13 cellular contexts compared by ENCODE assay signal in genomic region chr11:27212248-27212780, GRCh38.
DNase-seq lines count a peak whose midpoint lies in the region; ATAC-seq, FAIRE-seq and TF ChIP-seq lines count a peak whose summit lies in the region.
"Had no signal": no experiment of that assay in that cellular context is flagged by ENCODE, and none has a peak within 500 bp of the region (broad histone marks: within the 10 kb centered on the region; RNA-seq: fewer than 3 reads in every experiment).

No MANE protein-coding gene starts in this region.

- peaks cover 5% of the 10 kb centered on the region for H3K9me3 Mint-ChIP-seq in neural crest cell
- H3K9me3 Mint-ChIP-seq in activated naive CD4-positive, alpha-beta T cell treated with anti-CD3 and anti-CD28 coated beads for 36 hours, result no peaks in the 10 kb centered on the region

- CTCF ChIA-PET in activated naive CD4-positive, alpha-beta T cell treated with anti-CD3 and anti-CD28 coated beads for 36 hours (lab: Charles Lee), result interaction anchor here (0.8 to 1.1 kb wide), 2 partner anchors 70 to 305 kb away, joined by 4 read pairs; no protein-coding TSS in a partner anchor

- ATAC-seq in GM19324 (IDR thresholded peaks at IDR 0.05; ENCODE audit: low FRiP score, unreplicated experiment) (peak; percentile 47), HG02678 (IDR thresholded peaks at IDR 0.05; ENCODE audit: unreplicated experiment) (peak; percentile 51), HG03558 (IDR thresholded peaks at IDR 0.05; ENCODE audit: extremely low read depth, unreplicated experiment) (peak; percentile 24)
- ATAC-seq: stimulated activated naive CD8-positive, alpha-beta T cell treated with anti-CD3 and anti-CD28 coated beads, Interleukin-15, amount 100 ng/mL, for 72 hours had no signal

- peaks cover 23% of the 10 kb centered on the region for H3K36me3 Mint-ChIP-seq in neural crest cell (ENCODE audit: low read depth)
- H3K36me3 Mint-ChIP-seq in activated naive CD4-positive, alpha-beta T cell treated with anti-CD3 and anti-CD28 coated beads for 36 hours (ENCODE audit: low read depth), result no peaks in the 10 kb centered on the region
- H3K36me3 Mint-ChIP-seq: brain had no signal

- H3K27me3 Mint-ChIP-seq in neural crest cell (ENCODE audit: low read depth), result no peaks in the 10 kb centered on the region
- peaks cover 18% of the 10 kb centered on the region for H3K27me3 Mint-ChIP-seq in activated naive CD4-positive, alpha-beta T cell treated with anti-CD3 and anti-CD28 coated beads for 36 hours (ENCODE audit: low read depth)
- H3K27me3 Mint-ChIP-seq: brain had no signal

- no peak for FAIRE-seq in D721Med (lab: Jason Lieb, UNC)

- TF ChIP-seq CTCF in neural crest cell (conservative IDR thresholded peaks at IDR 0.05), result no peak
- no peak for TF ChIP-seq CTCF in D721Med (IDR thresholded peaks at IDR 0.05; ENCODE audit: insufficient read depth, missing control alignments)

- peaks cover 19% of the 10 kb centered on the region for H3K4me1 Mint-ChIP-seq in neural crest cell
- H3K4me1 Mint-ChIP-seq in activated naive CD4-positive, alpha-beta T cell treated with anti-CD3 and anti-CD28 coated beads for 36 hours (ENCODE audit: low read depth), result no peaks in the 10 kb centered on the region
- H3K4me1 Mint-ChIP-seq: stimulated activated naive CD8-positive, alpha-beta T cell treated with anti-CD3 and anti-CD28 coated beads, Interleukin-15, amount 100 ng/mL, for 72 hours had no signal

- intact Hi-C loops in activated naive CD4-positive, alpha-beta T cell treated with anti-CD3 and anti-CD28 coated beads for 36 hours (cut with micrococcal nuclease), result no loop called here
- intact Hi-C loops in head of caudate nucleus (cut with DNase I), result no loop called here

- H3K4me3 Mint-ChIP-seq in neural crest cell, result peak overlapping the region; percentile 18
- H3K4me3 Mint-ChIP-seq in activated naive CD4-positive, alpha-beta T cell treated with anti-CD3 and anti-CD28 coated beads for 36 hours, result no peak overlapping the region
- H3K4me3 Mint-ChIP-seq: stimulated activated naive CD8-positive, alpha-beta T cell treated with anti-CD3 and anti-CD28 coated beads, Interleukin-15, amount 100 ng/mL, for 72 hours had no signal

- H3K27ac Mint-ChIP-seq in neural crest cell (ENCODE audit: unreplicated experiment), result no peak overlapping the region
- no peak overlapping the region for H3K27ac Mint-ChIP-seq in activated naive CD4-positive, alpha-beta T cell treated with anti-CD3 and anti-CD28 coated beads for 36 hours
- H3K27ac Mint-ChIP-seq: stimulated activated naive CD8-positive, alpha-beta T cell treated with anti-CD3 and anti-CD28 coated beads, Interleukin-15, amount 100 ng/mL, for 72 hours had no signal

- no peak for DNase-seq in neural crest cell (ENCODE audit: low read depth, low spot score)
- DNase-seq in activated naive CD4-positive, alpha-beta T cell treated with anti-CD3 and anti-CD28 coated beads for 36 hours, result no peak
- no peak for DNase-seq in HPDE6-E6E7 (ENCODE audit: extremely low spot score)
- DNase-seq in D721Med (ENCODE audit: insufficient read length, low spot score), result no peak
- DNase-seq in head of caudate nucleus, result no peak
- DNase-seq: foreskin fibroblast; islet precursor cell; ovary; stimulated activated naive CD8-positive, alpha-beta T cell treated with anti-CD3 and anti-CD28 coated beads, Interleukin-15, amount 100 ng/mL, for 72 hours had no signal
